8 cellular contexts compared by ENCODE assay signal in the genomic region with DNA sequence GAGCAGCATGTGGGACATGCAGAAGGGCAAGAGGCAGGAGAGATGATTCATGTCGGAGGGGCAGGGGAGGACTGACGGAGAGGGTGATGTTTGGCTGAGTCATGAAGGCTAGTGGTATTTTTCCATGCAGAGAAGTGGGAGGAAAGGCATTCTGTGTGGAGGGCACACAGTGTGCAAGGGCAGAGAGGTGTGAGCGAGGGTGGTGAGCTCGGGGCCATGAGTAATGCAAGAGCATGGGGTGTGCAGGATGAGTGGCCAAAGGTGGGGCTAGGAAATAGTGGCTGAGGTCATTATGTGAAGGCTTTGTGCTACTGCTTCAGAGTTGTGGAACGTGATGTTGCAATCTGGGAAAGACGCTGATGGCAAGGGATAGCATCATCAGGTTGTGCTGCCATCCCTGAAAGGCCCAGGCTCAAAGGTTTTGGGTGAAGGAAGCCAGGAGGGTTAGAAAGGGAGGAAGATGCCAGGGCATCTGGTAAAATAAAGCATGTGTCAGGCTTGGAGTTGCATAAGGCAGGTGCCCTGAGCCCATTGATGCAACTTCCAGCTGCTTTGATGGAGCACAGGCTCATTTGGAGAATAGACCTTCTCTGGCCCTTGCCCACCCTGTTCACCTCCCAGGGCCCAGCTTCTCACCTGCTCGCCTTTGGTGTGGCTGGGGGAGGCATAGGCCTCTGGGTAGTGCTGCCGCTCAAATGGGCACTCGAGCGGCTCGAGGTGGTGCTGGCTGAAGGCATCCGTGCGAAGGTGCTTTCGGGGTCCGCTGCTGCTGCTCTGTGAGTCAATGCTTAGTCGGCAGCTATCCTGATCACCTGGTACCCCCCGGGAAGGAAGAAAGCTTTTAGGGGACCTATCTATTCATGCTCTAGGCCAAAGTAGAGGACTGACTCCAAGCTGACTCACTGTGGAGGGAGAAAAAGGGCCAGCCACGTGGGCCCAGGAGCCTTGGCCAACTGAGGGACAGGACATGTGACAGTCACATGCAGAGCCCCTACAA. TPM values are rescaled to one million over a fixed set of nuclear protein-coding genes. Genes with fewer than 3 reads are reported as not detected.
DNase-seq lines count a peak whose midpoint lies in the region; FAIRE-seq and TF ChIP-seq lines count a peak whose summit lies in the region.

No MANE protein-coding gene starts in this region.

- DNase-seq in Calu3 (peak; percentile 89), OCI-M1 (lab: John Stamatoyannopoulos, UW) (peak; percentile 18), astrocyte (ENCODE audit: low read depth) (peak; percentile 99), kidney epithelial cell (ENCODE audit: low read depth) (peak; percentile 100), NCI-H1694 (lab: John Stamatoyannopoulos, UW) (no peak), retina (no peak), GM12891 (ENCODE audit: insufficient read length, low spot score) (no peak)
- DNase-seq in stimulated activated CD4-positive, alpha-beta T cell treated with anti-CD3 and anti-CD28 coated beads, TNF-alpha, amount 100 ng/mL, for 24 hours (ENCODE audit: low read depth in 3 of 3) = peak; percentile 32 to 72 (median 40)

- peaks cover 25% of the 10 kb centered on the region for H3K4me1 ChIP-seq in astrocyte (ENCODE audit: insufficient read depth, low read length)

- intact Hi-C loops in Calu3 (cut with micrococcal nuclease; ENCODE audit: unreplicated experiment) = loop anchor here (1.0 to 2.0 kb wide), 2 partner anchors 37 to 130 kb away; no protein-coding TSS in a partner anchor

- peak overlapping the region; percentile 94 for H3K27ac ChIP-seq in astrocyte (ENCODE audit: low read depth, low read length)

- H2AFZ ChIP-seq in astrocyte (ENCODE audit: low read depth, low read length) = no peak overlapping the region

- H3K4me2 ChIP-seq in astrocyte (ENCODE audit: low read length) = peak overlapping the region; percentile 79

- no peak for TF ChIP-seq CTCF in Calu3 (IDR thresholded peaks at IDR 0.05; ENCODE audit: unreplicated experiment)
- TF ChIP-seq CTCF in astrocyte (IDR thresholded peaks at IDR 0.05; ENCODE audit: insufficient read depth, low read depth, low read length) = no peak
- TF ChIP-seq CTCF in kidney epithelial cell (IDR thresholded peaks at IDR 0.05; ENCODE audit: insufficient read depth, low read length, poor library complexity, severe bottlenecking) = no peak

- H3K27me3 ChIP-seq in astrocyte (ENCODE audit: insufficient read depth, low read length) (no peaks in the 10 kb centered on the region), kidney epithelial cell (ENCODE audit: control insufficient read depth, insufficient read depth, low read length) (no peaks in the 10 kb centered on the region)

- peaks cover 56% of the 10 kb centered on the region for H3K4me1 Mint-ChIP-seq in Calu3 (ENCODE audit: low read depth, unreplicated experiment)
- peaks cover 21% of the 10 kb centered on the region for H3K4me1 Mint-ChIP-seq in astrocyte (ENCODE audit: low read depth, unreplicated experiment)

- H3K9me3 ChIP-seq in astrocyte (ENCODE audit: insufficient read depth, low read depth, low read length) = no peaks in the 10 kb centered on the region

- H3K79me2 ChIP-seq in astrocyte (ENCODE audit: insufficient read depth, low read length) = no peaks in the 10 kb centered on the region

- H3K27me3 Mint-ChIP-seq in Calu3 (ENCODE audit: unreplicated experiment) (no peaks in the 10 kb centered on the region), astrocyte (ENCODE audit: low read depth, unreplicated experiment) (peaks cover 7% of the 10 kb centered on the region)

- H3K9me3 Mint-ChIP-seq in Calu3 (ENCODE audit: low read depth, unreplicated experiment) = no peaks in the 10 kb centered on the region
- no peaks in the 10 kb centered on the region for H3K9me3 Mint-ChIP-seq in astrocyte (ENCODE audit: unreplicated experiment)

- H3K4me3 Mint-ChIP-seq in Calu3 (ENCODE audit: low read depth, unreplicated experiment) (peak overlapping the region; percentile 35), astrocyte (ENCODE audit: unreplicated experiment) (peak overlapping the region; percentile 43)

- H3K27ac Mint-ChIP-seq in Calu3 (ENCODE audit: unreplicated experiment) (peak overlapping the region; percentile 94), astrocyte (ENCODE audit: unreplicated experiment) (peak overlapping the region; percentile 95)

- peak overlapping the region; percentile 79 for H3K9ac ChIP-seq in astrocyte (ENCODE audit: low read length)

- no peaks in the 10 kb centered on the region for H4K20me1 ChIP-seq in astrocyte (ENCODE audit: insufficient read depth, low read length)

- no peak overlapping the region for H3K4me3 ChIP-seq in astrocyte (ENCODE audit: insufficient read depth, low read depth, low read length)
- H3K4me3 ChIP-seq in kidney epithelial cell (ENCODE audit: low read depth, low read length) = no peak overlapping the region

- BruUV-seq in Calu3 (replicated peaks; lab: Mats Ljungman, UMichigan) = no TSS peak

- CTCF ChIA-PET in Calu3 (lab: Charles Lee) = interaction anchor here (0.9 to 2.1 kb wide), 10 partner anchors 10 to 163 kb away, joined by 3 to 18 read pairs (median 5); no protein-coding TSS in a partner anchor

- H3K36me3 Mint-ChIP-seq in Calu3 (ENCODE audit: insufficient read depth, unreplicated experiment) = peaks cover 85% of the 10 kb centered on the region
- H3K36me3 Mint-ChIP-seq in astrocyte (ENCODE audit: low read depth, unreplicated experiment) = no peaks in the 10 kb centered on the region

- H3K36me3 ChIP-seq in astrocyte (ENCODE audit: insufficient read depth, low read length) = no peaks in the 10 kb centered on the region
- H3K36me3 ChIP-seq in kidney epithelial cell (ENCODE audit: control insufficient read depth, insufficient read depth, low read length) = peaks cover 22% of the 10 kb centered on the region

- TF ChIP-seq POLR2A in GM12891 (IDR thresholded peaks at IDR 0.05; ENCODE audit: low read depth, low read length) = no peak

- FAIRE-seq in astrocyte (lab: Jason Lieb, UNC) (peak; percentile 98), GM12891 (lab: Jason Lieb, UNC) (no peak)

TF ChIP-seq in GM12891, 5 proteins besides CTCF, POLR2A, EP300 and RAD21:
- TF ChIP-seq POLR2AphosphoS5 (IDR thresholded peaks at IDR 0.05; ENCODE audit: low read depth, low read length) (no peak), PAX5 (IDR thresholded peaks at IDR 0.05; ENCODE audit: insufficient read depth, low read length, severe bottlenecking) (no peak), TAF1 (IDR thresholded peaks at IDR 0.05; ENCODE audit: low read depth, low read length) (no peak), POU2F2 (IDR thresholded peaks at IDR 0.05; ENCODE audit: low read depth, low read length) (no peak), SPI1 (IDR thresholded peaks at IDR 0.05; ENCODE audit: low read depth, low read length) (no peak)
TF ChIP-seq in GM12891: peak in this region for 0.

RNA-seq across cellular contexts. Expression of a gene that starts 37.5 kb away (rescaled TPM):
- total RNA-seq in Calu3 (2022) = 12.2 and 14.5 TPM in 2 replicates
- 0.48 and 1.2 TPM in 2 replicates for total RNA-seq in astrocyte
- 118 and 142 TPM in 2 replicates for total RNA-seq in kidney epithelial cell
- not detected for polyA plus RNA-seq in GM12891 (2012; ENCODE audit: low read depth, missing spikeins)

Comparison
In these comparisons a context has a peak if more than half of its experiments do, and no peak if none do; other contexts are left out.
1. DNase-seq: peak in Calu3 (single experiment), OCI-M1 (single experiment), astrocyte (single experiment), kidney epithelial cell (single experiment) and stimulated activated CD4-positive, alpha-beta T cell treated with anti-CD3 and anti-CD28 coated beads, TNF-alpha, amount 100 ng/mL, for 24 hours (3 of 3); none in NCI-H1694 (single experiment), retina (single experiment) and GM12891 (single experiment).